In genomic region chr6:127146935-127147334, GRCh38 we compare ENCODE assay signal across 13 cellular contexts. TPM values are rescaled to one million over a fixed set of nuclear protein-coding genes. Genes with fewer than 3 reads are reported as not detected.
DNase-seq lines count a peak whose midpoint lies in the region; ATAC-seq, FAIRE-seq and TF ChIP-seq lines count a peak whose summit lies in the region.
"Had no signal": no experiment of that assay in that cellular context is flagged by ENCODE, and none has a peak within 500 bp of the region (broad histone marks: within the 10 kb centered on the region; RNA-seq: fewer than 3 reads in every experiment).

No MANE protein-coding gene starts in this region.

- CTCF ChIA-PET in BJ (lab: Yijun Ruan, JAX) (interaction anchor here (1.6 kb wide), 1 partner anchor 16 kb away, joined by 5 read pairs; no protein-coding TSS in a partner anchor), endothelial cell of umbilical vein (lab: Charles Lee) (interaction anchor here (0.8 to 1.7 kb wide), 10 partner anchors 8 to 1114 kb away, joined by 3 to 8 read pairs (median 4); no protein-coding TSS in a partner anchor)

- peaks cover 68% of the 10 kb centered on the region for H3K4me1 Mint-ChIP-seq in nephron progenitor cell

- POLR2A ChIA-PET in BJ (lab: Charles Lee) (no interaction called here), endothelial cell of umbilical vein (lab: Charles Lee) (interaction anchor here (0.8 kb wide), 1 partner anchor 13 kb away, joined by 3 read pairs; no protein-coding TSS in a partner anchor)

- dilution Hi-C loops in endothelial cell of umbilical vein (cut with MboI; ENCODE audit: extremely low pct_ligation_motif_present, low sequenced_read_pairs): no loop called here

- intact Hi-C loops in endothelial cell of umbilical vein (cut with micrococcal nuclease): loop anchor here (1.0 kb wide), 4 partner anchors 13 to 29 kb away; no protein-coding TSS in a partner anchor
- intact Hi-C loops in Right ventricle myocardium superior (cut with DNase I): no loop called here

- H2AFZ ChIP-seq in Loucy (ENCODE audit: low read length): peak overlapping the region; percentile 31
- H2AFZ ChIP-seq in endothelial cell of umbilical vein (ENCODE audit: low read depth, low read length): peak overlapping the region; percentile 23

- peak; percentile 37 for TF ChIP-seq POLR2A in endothelial cell of umbilical vein (IDR thresholded peaks at IDR 0.05; ENCODE audit: low read depth, low read length)

- H4K20me1 ChIP-seq in Loucy (ENCODE audit: insufficient read depth, low read length, poor library complexity, severe bottlenecking) (no peaks in the 10 kb centered on the region), endothelial cell of umbilical vein (replicated peaks; ENCODE audit: control insufficient read depth, extremely low read depth, insufficient read depth, low read length) (no peaks in the 10 kb centered on the region)

- H3K27me3 Mint-ChIP-seq in nephron progenitor cell (ENCODE audit: low read depth, poor library complexity): no peaks in the 10 kb centered on the region
- H3K27me3 Mint-ChIP-seq: progenitor cell of endocrine pancreas had no signal

- H3K4me3 ChIP-seq in BJ (ENCODE audit: low read depth, low read length) (no peak overlapping the region), Loucy (ENCODE audit: low read length, poor library complexity, severe bottlenecking) (peak overlapping the region; percentile 46), endothelial cell of umbilical vein (replicated peaks in 1 of 3; ENCODE audit: insufficient read depth in 1 of 3, low read depth in 1 of 3, low read length in 3 of 3) (peak overlapping the region in 1 of 3 experiments; percentile 15)
- H3K4me3 ChIP-seq: SJCRH30 had no signal

- H3K4me1 ChIP-seq in Loucy (ENCODE audit: insufficient read depth, low read length, poor library complexity, severe bottlenecking) (peaks cover 12% of the 10 kb centered on the region), endothelial cell of umbilical vein (ENCODE audit: control insufficient read depth, extremely low read depth, insufficient read depth, low read length) (peaks cover 21% of the 10 kb centered on the region)
- H3K4me1 ChIP-seq: SJCRH30 had no signal

- no peaks in the 10 kb centered on the region for H3K9me1 ChIP-seq in endothelial cell of umbilical vein (replicated peaks; ENCODE audit: control insufficient read depth, extremely low read depth, insufficient read depth, low read length)

- peak overlapping the region; percentile 46 for H3K27ac ChIP-seq in endothelial cell of umbilical vein (ENCODE audit: insufficient read depth, low read depth, low read length)
- H3K27ac ChIP-seq: SJCRH30 had no signal

- no peaks in the 10 kb centered on the region for H3F3A ChIP-seq in Loucy (ENCODE audit: low read depth)

- H3K9me3 ChIP-seq in Loucy (ENCODE audit: insufficient read depth, low read depth, low read length) (no peaks in the 10 kb centered on the region), endothelial cell of umbilical vein (replicated peaks; ENCODE audit: control insufficient read depth, insufficient read depth, low read length) (no peaks in the 10 kb centered on the region)
- H3K9me3 ChIP-seq: SJCRH30 had no signal

- TF ChIP-seq CTCF in BJ (IDR thresholded peaks at IDR 0.05; ENCODE audit: insufficient read depth, low read depth, low read length) (no peak), Loucy (conservative IDR thresholded peaks at IDR 0.05; ENCODE audit: low read length) (no peak), endothelial cell of umbilical vein (IDR thresholded peaks at IDR 0.05; ENCODE audit: extremely low read depth in 1 of 2, insufficient read depth in 1 of 2, low read depth in 1 of 2, low read length in 2 of 2) (no peak), nephron progenitor cell (IDR thresholded peaks at IDR 0.05) (no peak)

- H3K4me3 Mint-ChIP-seq in nephron progenitor cell: peak overlapping the region; percentile 55

- no peaks in the 10 kb centered on the region for H3K9me2 ChIP-seq in Loucy (replicated peaks; ENCODE audit: low read depth, low read length)

- no peaks in the 10 kb centered on the region for H3K9me3 Mint-ChIP-seq in nephron progenitor cell

- ATAC-seq in GM18873 (IDR thresholded peaks at IDR 0.05; ENCODE audit: low FRiP score, unreplicated experiment): no peak
- ATAC-seq in Right ventricle myocardium superior (ENCODE audit: poor library complexity): no peak

- peak overlapping the region; percentile 4 for H3K9ac ChIP-seq in Loucy (ENCODE audit: low read depth, low read length, poor library complexity, severe bottlenecking)
- H3K9ac ChIP-seq in endothelial cell of umbilical vein (replicated peaks; ENCODE audit: extremely low read depth, insufficient read depth, low read length): no peak overlapping the region

- FAIRE-seq in endothelial cell of umbilical vein (lab: Jason Lieb, UNC): peak; percentile 84

- H3K79me2 ChIP-seq in Loucy (ENCODE audit: insufficient read depth, low read length) (no peaks in the 10 kb centered on the region), endothelial cell of umbilical vein (ENCODE audit: control insufficient read depth, insufficient read depth, low read length) (no peaks in the 10 kb centered on the region)

- H3K36me3 ChIP-seq in BJ (ENCODE audit: control insufficient read depth, insufficient read depth, low read length) (no peaks in the 10 kb centered on the region), Loucy (ENCODE audit: insufficient read depth, low read length) (no peaks in the 10 kb centered on the region), endothelial cell of umbilical vein (ENCODE audit: control insufficient read depth in 2 of 2, extremely low read depth in 1 of 2, insufficient read depth in 2 of 2, low read length in 2 of 2) (no peaks in the 10 kb centered on the region)
- H3K36me3 ChIP-seq: SJCRH30 had no signal

- H3K27ac Mint-ChIP-seq in nephron progenitor cell: peak overlapping the region; percentile 79
- H3K27ac Mint-ChIP-seq: progenitor cell of endocrine pancreas had no signal

- BruUV-seq in endothelial cell of umbilical vein (replicated peaks; lab: Mats Ljungman, UMichigan): no TSS peak

- peaks cover 4% of the 10 kb centered on the region; the same call in 1 of the 2 replicates for H3K27me3 ChIP-seq in BJ (ENCODE audit: control insufficient read depth, insufficient read depth, low read length)
- H3K27me3 ChIP-seq in Loucy (ENCODE audit: insufficient read depth, low read length, poor library complexity, severe bottlenecking): no peaks in the 10 kb centered on the region
- H3K27me3 ChIP-seq in endothelial cell of umbilical vein (ENCODE audit: control insufficient read depth in 2 of 2, insufficient read depth in 2 of 2, low read length in 2 of 2): no peaks in the 10 kb centered on the region
- H3K27me3 ChIP-seq: SJCRH30 had no signal

- H3K36me3 Mint-ChIP-seq in nephron progenitor cell (ENCODE audit: low read depth): peaks cover 24% of the 10 kb centered on the region

- H3K4me2 ChIP-seq in Loucy (ENCODE audit: low read depth, low read length, poor library complexity, severe bottlenecking) (peak overlapping the region; percentile 47), endothelial cell of umbilical vein (ENCODE audit: insufficient read depth, low read length) (peak overlapping the region; percentile 64)

- DNase-seq in BJ (ENCODE audit: low read depth): peak; percentile 52
- DNase-seq in endothelial cell of umbilical vein (ENCODE audit: low read depth, low spot score): peak; percentile 90
- DNase-seq in nephron progenitor cell: peak; percentile 53
- no peak for DNase-seq in stimulated activated CD4-positive, alpha-beta T cell treated with anti-CD3 and anti-CD28 coated beads, Interleukin-4, amount 100 ng/mL, for 24 hours
- no peak for DNase-seq in Right ventricle myocardium superior
- DNase-seq in NCI-H2081 (lab: John Stamatoyannopoulos, UW): no peak
- DNase-seq: NCI-H2107; SJCRH30; stimulated activated CD8-positive, alpha-beta memory T cell treated with anti-CD3 and anti-CD28 coated beads, Interleukin-4, amount 100 ng/mL, for 48 hours had no signal

TF ChIP-seq in endothelial cell of umbilical vein, 7 proteins besides CTCF, POLR2A, EP300 and RAD21:
- TF ChIP-seq JUN (IDR thresholded peaks at IDR 0.05; ENCODE audit: borderline replicate concordance, insufficient read depth, insufficient read length, low read depth) (peak; percentile 43), EZH2 (IDR thresholded peaks at IDR 0.05; ENCODE audit: borderline replicate concordance, low read depth, low read length, severe bottlenecking) (no peak), MYC (IDR thresholded peaks at IDR 0.05; ENCODE audit: low read depth, low read length) (peak; percentile 58), FOS (IDR thresholded peaks at IDR 0.05; ENCODE audit: borderline replicate concordance, insufficient read depth, low read length) (peak; percentile 89), GATA2 (IDR thresholded peaks at IDR 0.05; ENCODE audit: insufficient read depth, insufficient read length, low read depth, low read length) (peak; percentile 75), POLR2AphosphoS5 (IDR thresholded peaks at IDR 0.05; ENCODE audit: insufficient read depth, low read depth, low read length) (peak; percentile 94)
- TF ChIP-seq, protein P1, sequence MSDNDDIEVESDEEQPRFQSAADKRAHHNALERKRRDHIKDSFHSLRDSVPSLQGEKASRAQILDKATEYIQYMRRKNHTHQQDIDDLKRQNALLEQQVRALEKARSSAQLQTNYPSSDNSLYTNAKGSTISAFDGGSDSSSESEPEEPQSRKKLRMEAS (IDR thresholded peaks at IDR 0.05; ENCODE audit: insufficient read depth, insufficient read length): no peak

RNA-seq across cellular contexts. Expression of gene RSPO3, which starts 28.5 kb away (rescaled TPM):
- polyA plus RNA-seq in BJ (2011; rRNA removed) (not detected in 2 replicates), endothelial cell of umbilical vein (1.1 and 1.8 TPM in 2 replicates)
- polyA minus RNA-seq in BJ (2011; rRNA and poly(A)+ RNA removed): not detected in 2 replicates
- total RNA-seq in endothelial cell of umbilical vein (8.6 and 11.1 TPM in 2 replicates), Right ventricle myocardium superior (0.67 TPM)
- 2.4 TPM in 2 replicates for polyA plus RNA-seq in endothelial cell of umbilical vein (2011; cell fraction: cytosol; rRNA removed)
- 1.8 and 2.1 TPM in 2 replicates for polyA plus RNA-seq in endothelial cell of umbilical vein (2011; cell fraction: nucleus; rRNA removed)
- polyA plus RNA-seq in endothelial cell of umbilical vein (2012): 12.0 and 15.5 TPM in 2 replicates
- 1.3 and 3.0 TPM in 2 replicates for polyA minus RNA-seq in endothelial cell of umbilical vein
- polyA minus RNA-seq in endothelial cell of umbilical vein (2011; cell fraction: cytosol; rRNA and poly(A)+ RNA removed): not detected
- polyA minus RNA-seq in endothelial cell of umbilical vein (2011; cell fraction: nucleus; rRNA and poly(A)+ RNA removed): 3.4 and 4.5 TPM in 2 replicates
- total RNA-seq: HT-29, SJCRH30 had no signal

Comparison
In these comparisons a context has a peak if more than half of its experiments do, and no peak if none do; other contexts are left out.
1. DNase-seq: peak in BJ (single experiment), endothelial cell of umbilical vein (single experiment) and nephron progenitor cell (single experiment); none in stimulated activated CD4-positive, alpha-beta T cell treated with anti-CD3 and anti-CD28 coated beads, Interleukin-4, amount 100 ng/mL, for 24 hours (single experiment), Right ventricle myocardium superior (single experiment) and NCI-H2081 (0 of 2).